In the genomic region with DNA sequence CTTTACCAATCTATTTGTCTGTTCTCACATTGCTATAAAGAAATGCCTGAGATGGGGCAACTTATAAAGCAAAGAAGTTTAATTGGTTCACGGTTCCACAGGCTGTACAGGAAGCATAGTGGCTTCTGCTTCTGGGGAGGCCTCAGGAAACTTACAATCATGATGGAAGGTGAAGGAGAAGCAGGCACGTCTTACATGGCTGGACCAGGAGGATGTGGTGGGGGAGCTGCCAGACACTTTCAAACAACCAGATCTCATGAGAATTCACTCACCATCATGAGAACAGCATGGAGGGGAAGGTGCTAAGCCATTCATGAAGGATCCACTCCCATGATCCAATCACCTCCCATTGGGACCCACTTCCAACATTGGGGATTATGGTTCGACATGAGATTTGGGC, we compare ENCODE assay signal across 25 cellular contexts.
"Had no signal": no experiment of that assay in that cellular context is flagged by ENCODE, and none has a peak within 500 bp of the region (broad histone marks: within the 10 kb centered on the region; RNA-seq: fewer than 3 reads in every experiment).

No MANE protein-coding gene starts in this region.

- H3K27me3 ChIP-seq: neural progenitor cell, ovary, right lobe of liver, sigmoid colon, stomach, thyroid gland, tibial nerve, upper lobe of left lung, uterus had no signal

- ATAC-seq: natural killer cell; psoas muscle; right cardiac atrium; right lobe of liver; stimulated activated effector memory CD8-positive, alpha-beta T cell treated with anti-CD3 and anti-CD28 coated beads, Interleukin-12 subunit alpha, Interleukin-12 subunit beta, amount 100 ng/mL, for 72 hours; stimulated activated naive B cell treated with anti-CD40 and anti-IgM and Interleukin-4, amounts not matched to agents 10 μg/mL and 1 μg/mL and 100 μg/mL, for 72 hours had no signal

- DNase-seq: natural killer cell; occipital lobe; ovary; posterior cingulate gyrus; psoas muscle; right cardiac atrium; right lobe of liver; sigmoid colon; small intestine; stimulated activated CD4-positive, alpha-beta T cell treated with anti-CD3 and anti-CD28 coated beads, Interleukin-15, amount 100 ng/mL, for 24 hours; stimulated activated CD4-positive, alpha-beta T cell treated with anti-CD3 and anti-CD28 coated beads, Interleukin-2, amount 100 ng/mL, for 24 hours; stimulated activated CD4-positive, alpha-beta T cell treated with anti-CD3 and anti-CD28 coated beads, Interleukin-2, amount 100 ng/mL, for 48 hours; stimulated activated CD4-positive, alpha-beta T cell treated with anti-CD3 and anti-CD28 coated beads, Interleukin-4, amount 100 ng/mL, for 24 hours; stimulated activated naive B cell treated with anti-CD40 and anti-IgM and Interleukin-4, amounts not matched to agents 10 μg/mL and 1 μg/mL and 100 μg/mL, for 72 hours; stimulated activated naive CD4-positive, alpha-beta T cell treated with Interleukin-2 at 50 U/mL for 16 hours; stomach; thyroid gland; trophoblast cell; upper lobe of left lung; uterus had no signal

- H3K79me2 ChIP-seq: parathyroid adenoma had no signal

- H3K4me3 ChIP-seq: neural progenitor cell, ovary, psoas muscle, right lobe of liver, sigmoid colon, stomach, thoracic aorta, thyroid gland, tibial nerve, upper lobe of left lung, uterus had no signal

- FAIRE-seq: small intestine had no signal

- H3K9ac ChIP-seq: neural progenitor cell, parathyroid adenoma had no signal

- H3K36me3 ChIP-seq: neural progenitor cell, ovary, right lobe of liver, sigmoid colon, stomach, thoracic aorta, thyroid gland, tibial nerve, upper lobe of left lung, uterus had no signal

- H3K9me3 ChIP-seq: ovary, psoas muscle, right lobe of liver, thoracic aorta, thyroid gland, uterus had no signal

- H3K27ac ChIP-seq: neural progenitor cell, ovary, parathyroid adenoma, psoas muscle, right lobe of liver, sigmoid colon, stomach, thoracic aorta, thyroid gland, tibial nerve, upper lobe of left lung, uterus had no signal

- H3K4me2 ChIP-seq: neural progenitor cell had no signal

- H2AFZ ChIP-seq: neural progenitor cell, parathyroid adenoma had no signal

- H3K4me1 ChIP-seq: neural progenitor cell, parathyroid adenoma, psoas muscle, right lobe of liver, sigmoid colon, tibial nerve, upper lobe of left lung, uterus had no signal
